ENCODE assay signal across 26 cellular contexts in genomic region chr2:47196499-47196898, GRCh38. TPM values are rescaled to one million over a fixed set of nuclear protein-coding genes. Genes with fewer than 3 reads are reported as not detected.
"Had no signal": no experiment of that assay in that cellular context is flagged by ENCODE, and none has a peak within 500 bp of the region (broad histone marks: within the 10 kb centered on the region; RNA-seq: fewer than 3 reads in every experiment).

No MANE protein-coding gene starts in this region.

- H3K4me1 Mint-ChIP-seq: activated CD4-positive, alpha-beta T cell treated with anti-CD3 and anti-CD28 coated beads, Interleukin-2, amount 10 ng/mL, durations not matched to agents 24 days and 14 days; activated naive CD8-positive, alpha-beta T cell treated with anti-CD3 and anti-CD28 coated beads for 36 hours; activated T-helper 17 cell treated with anti-CD3 and anti-CD28 coated beads, Interleukin-2, amount 50 U/mL, for 72 hours; central memory CD8-positive, alpha-beta T cell had no signal

- ATAC-seq: activated CD8-positive, alpha-beta T cell treated with anti-CD3 and anti-CD28 coated beads for 36 hours; activated T-cell treated with anti-CD3 and anti-CD28 coated beads, Interleukin-2, amount 50 U/mL, for 72 hours; activated T-helper 17 cell treated with anti-CD3 and anti-CD28 coated beads, Interleukin-2, amount 50 U/mL, for 72 hours had no signal

- H3K27ac ChIP-seq: cardiac muscle cell, SJCRH30, SK-N-MC had no signal

- H3K36me3 Mint-ChIP-seq: activated naive CD8-positive, alpha-beta T cell treated with anti-CD3 and anti-CD28 coated beads for 36 hours had no signal

- H3K27me3 ChIP-seq: cardiac muscle cell, SJCRH30 had no signal

- H3K4me3 Mint-ChIP-seq: activated CD4-positive, alpha-beta T cell treated with anti-CD3 and anti-CD28 coated beads, Interleukin-2, amount 10 ng/mL, durations not matched to agents 24 days and 14 days; activated CD8-positive, alpha-beta T cell treated with anti-CD3 and anti-CD28 coated beads for 36 hours; activated naive CD8-positive, alpha-beta T cell treated with anti-CD3 and anti-CD28 coated beads for 36 hours; activated T-cell treated with anti-CD3 and anti-CD28 coated beads, Interleukin-2, amount 50 U/mL, for 72 hours; activated T-helper 17 cell treated with anti-CD3 and anti-CD28 coated beads, Interleukin-2, amount 50 U/mL, for 72 hours; central memory CD8-positive, alpha-beta T cell; T-helper 1 cell treated with Interleukin-12 subunit alpha and Interleukin-12 subunit beta and Interleukin-4 antibody, amounts not matched to agents 30 μg/mL and 1 μg/mL, for 36 hours; T-helper 2 cell treated with Interferon-gamma antibody and Interleukin-4, amounts not matched to agents 5 μg/mL and 100 μg/mL, for 36 hours had no signal

- DNase-seq: activated CD4-positive, alpha-beta T cell treated with anti-CD3 and anti-CD28 coated beads, Interleukin-2, amount 10 ng/mL, durations not matched to agents 24 days and 14 days; activated CD4-positive, alpha-beta T cell treated with anti-CD3 and anti-CD28 coated beads, Interleukin-2, amount 50 U/mL, for 4 hours; activated CD8-positive, alpha-beta T cell treated with anti-CD3 and anti-CD28 coated beads for 36 hours; activated effector memory CD4-positive, alpha-beta T cell treated with anti-CD3 and anti-CD28 coated beads, Interleukin-2, amount 50 U/mL, for 16 hours; activated naive CD4-positive, alpha-beta T cell; activated naive CD4-positive, alpha-beta T cell treated with anti-CD3 and anti-CD28 coated beads, Interleukin-2, amount 50 U/mL, for 16 hours; activated naive CD8-positive, alpha-beta T cell treated with anti-CD3 and anti-CD28 coated beads for 36 hours; activated T-cell treated with anti-CD3 and anti-CD28 coated beads, Interleukin-2, amount 50 U/mL, for 1 hour; activated T-cell treated with anti-CD3 and anti-CD28 coated beads, Interleukin-2, amount 50 U/mL, for 72 hours; amniotic stem cell; aorta; NCI-H1105 treated with DMSO at 0.1 percent for 48 hours; NCI-H1436; NCI-H2029; NCI-H345; NCI-H524 treated with DMSO at 0.1 percent for 48 hours; SHP77 had no signal

- H3K9me3 Mint-ChIP-seq: activated CD4-positive, alpha-beta T cell treated with anti-CD3 and anti-CD28 coated beads, Interleukin-2, amount 10 ng/mL, durations not matched to agents 24 days and 14 days; activated CD8-positive, alpha-beta T cell treated with anti-CD3 and anti-CD28 coated beads for 36 hours; activated naive CD8-positive, alpha-beta T cell treated with anti-CD3 and anti-CD28 coated beads for 36 hours; activated T-cell treated with anti-CD3 and anti-CD28 coated beads, Interleukin-2, amount 50 U/mL, for 72 hours; activated T-helper 17 cell treated with anti-CD3 and anti-CD28 coated beads, Interleukin-2, amount 50 U/mL, for 72 hours; central memory CD8-positive, alpha-beta T cell; T-helper 1 cell treated with Interleukin-12 subunit alpha and Interleukin-12 subunit beta and Interleukin-4 antibody, amounts not matched to agents 30 μg/mL and 1 μg/mL, for 36 hours; T-helper 2 cell treated with Interferon-gamma antibody and Interleukin-4, amounts not matched to agents 5 μg/mL and 100 μg/mL, for 36 hours had no signal

- H3K4me3 ChIP-seq: cardiac muscle cell, SJCRH30, SK-N-MC had no signal

- H3K27ac Mint-ChIP-seq: activated CD4-positive, alpha-beta T cell treated with anti-CD3 and anti-CD28 coated beads, Interleukin-2, amount 10 ng/mL, durations not matched to agents 24 days and 14 days; activated CD8-positive, alpha-beta T cell treated with anti-CD3 and anti-CD28 coated beads for 36 hours; activated naive CD8-positive, alpha-beta T cell treated with anti-CD3 and anti-CD28 coated beads for 36 hours; activated T-cell treated with anti-CD3 and anti-CD28 coated beads, Interleukin-2, amount 50 U/mL, for 72 hours; activated T-helper 17 cell treated with anti-CD3 and anti-CD28 coated beads, Interleukin-2, amount 50 U/mL, for 72 hours; T-helper 1 cell treated with Interleukin-12 subunit alpha and Interleukin-12 subunit beta and Interleukin-4 antibody, amounts not matched to agents 30 μg/mL and 1 μg/mL, for 36 hours; T-helper 2 cell treated with Interferon-gamma antibody and Interleukin-4, amounts not matched to agents 5 μg/mL and 100 μg/mL, for 36 hours had no signal

- H3K9me3 ChIP-seq: SJCRH30 had no signal

- H3K36me3 ChIP-seq: cardiac muscle cell, SJCRH30 had no signal

RNA-seq across cellular contexts. Expression of gene STPG4, which starts 41.4 kb away (rescaled TPM):
- total RNA-seq: activated CD8-positive, alpha-beta T cell treated with anti-CD3 and anti-CD28 coated beads for 36 hours; activated naive CD8-positive, alpha-beta T cell treated with anti-CD3 and anti-CD28 coated beads for 36 hours; activated T-cell treated with anti-CD3 and anti-CD28 coated beads, Interleukin-2, amount 50 U/mL, for 72 hours; cardiac muscle cell; NCI-H460; RPMI7951 had no signal
- polyA plus RNA-seq: cardiac muscle cell had no signal
